In the genomic region with DNA sequence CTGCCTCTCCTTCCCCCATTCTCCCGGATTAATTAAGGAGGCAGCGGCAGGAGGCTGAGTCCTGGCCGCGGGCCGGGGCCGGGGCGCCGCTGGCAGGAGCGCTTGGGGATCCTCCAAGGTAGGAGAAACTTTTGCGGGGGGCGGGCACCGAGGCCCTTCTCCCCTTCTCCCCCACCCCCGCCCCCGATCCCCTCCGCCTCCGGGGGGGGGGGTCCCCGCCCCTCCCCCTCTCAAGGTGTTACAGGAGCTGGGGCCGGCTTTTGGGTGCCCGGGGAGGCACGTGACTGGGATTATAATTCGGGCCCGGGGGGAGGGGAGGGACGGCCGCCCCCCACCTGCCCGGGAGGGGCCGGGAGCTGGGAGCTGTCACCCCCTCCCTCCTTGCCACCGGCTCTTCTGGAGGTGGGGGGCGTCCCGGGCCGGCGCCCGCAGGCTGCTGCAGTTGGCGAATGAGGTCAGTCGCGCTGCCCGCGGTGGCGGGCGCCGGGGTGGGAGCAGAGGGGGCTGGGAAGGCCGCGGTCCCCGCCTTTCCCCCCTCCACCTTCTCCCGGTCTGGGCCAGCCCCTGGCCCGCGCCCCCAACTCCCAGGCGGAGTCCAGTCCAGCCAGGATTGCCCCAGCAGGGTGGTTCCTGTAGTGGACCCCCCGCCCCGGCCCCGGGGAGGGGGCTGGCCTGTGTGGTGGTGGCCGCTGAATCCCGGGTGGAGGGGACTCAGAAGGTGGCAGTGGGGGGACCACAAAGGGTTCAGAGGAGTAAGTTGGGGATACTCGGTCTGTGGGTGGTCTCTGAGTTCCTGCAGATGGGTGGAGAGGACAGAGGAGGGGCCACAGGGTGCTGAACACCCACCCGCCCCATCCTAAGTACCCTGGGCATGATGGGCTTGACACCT, we compare ENCODE assay signal across 8 cellular contexts. TPM values are rescaled to one million over a fixed set of nuclear protein-coding genes. Genes with fewer than 3 reads are reported as not detected.
A peak's percentile ranks its signal among the peaks of the same experiment; 100 is the strongest.
DNase-seq lines count a peak whose midpoint lies in the region; TF ChIP-seq lines count a peak whose summit lies in the region.

No MANE protein-coding gene starts in this region.

- TF ChIP-seq EP300 in transverse colon (IDR thresholded peaks at IDR 0.05; ENCODE audit: low read depth), result no peak

- H4K20me1 ChIP-seq in BLaER1, result peaks cover 47% of the 10 kb centered on the region

- H3K36me3 ChIP-seq in BLaER1 (peaks cover 20% of the 10 kb centered on the region), mesodermal cell (ENCODE audit: control insufficient read depth, insufficient read depth, low read length) (peaks cover 9% of the 10 kb centered on the region), transverse colon (no peaks in the 10 kb centered on the region)

- no peak for DNase-seq in NB4 (ENCODE audit: low read depth)
- DNase-seq in transverse colon, result no peak
- DNase-seq in islet precursor cell, result no peak
- no peak for DNase-seq in GF-D8 (lab: John Stamatoyannopoulos, UW)
- no peak for DNase-seq in activated CD4-positive, CD25-positive, alpha-beta regulatory T cell treated with anti-CD3 and anti-CD28 coated beads, Interleukin-2, amount 50 U/mL, for 72 hours

- H3K4me3 ChIP-seq in BLaER1 (peak overlapping the region; percentile 80), NB4 (ENCODE audit: low read depth, low read length) (peak overlapping the region; percentile 25), mesodermal cell (ENCODE audit: extremely low read depth, insufficient read depth, low read length, poor library complexity, severe bottlenecking) (peak overlapping the region; percentile 64), transverse colon (peak overlapping the region; percentile 73 to 81 (median 75))

- peak overlapping the region; percentile 94 for H3K4me2 ChIP-seq in BLaER1

- intact Hi-C loops in transverse colon (cut with DNase I; ENCODE audit: low total_unique reads), result no loop called here

- H3K9me3 ChIP-seq in BLaER1 (peaks cover 8% of the 10 kb centered on the region; the same call in 1 of the 2 replicates), mesodermal cell (ENCODE audit: control insufficient read depth, low read length) (no peaks in the 10 kb centered on the region), transverse colon (no peaks in the 10 kb centered on the region)

- TF ChIP-seq CTCF in NB4 (IDR thresholded peaks at IDR 0.05; ENCODE audit: low read depth, low read length), result no peak
- TF ChIP-seq CTCF in transverse colon (IDR thresholded peaks at IDR 0.05), result no peak

- H3K27ac ChIP-seq in BLaER1 (peak overlapping the region; percentile 92), cingulate gyrus (ENCODE audit: low read depth, low read length) (peak overlapping the region; percentile 72), mesodermal cell (ENCODE audit: low read depth, low read length, severe bottlenecking) (peak overlapping the region; percentile 46), transverse colon (peak overlapping the region; percentile 81 to 96 (median 90))

- TF ChIP-seq POLR2A in NB4 (IDR thresholded peaks at IDR 0.05; ENCODE audit: extremely low read depth, insufficient read length) (no peak), transverse colon (IDR thresholded peaks at IDR 0.05) (no peak)

- H3K4me1 ChIP-seq in BLaER1 (peaks cover 46% of the 10 kb centered on the region), mesodermal cell (ENCODE audit: control insufficient read depth, insufficient read depth, low read length, poor library complexity, severe bottlenecking) (peaks cover 3% of the 10 kb centered on the region), transverse colon (peaks cover 19 to 35% (median 32%) of the 10 kb centered on the region in 4 donors)

- 4 to 8% methylated on average over 5 to 11 of the region's 54 CpGs for WGBS in mesodermal cell (ENCODE audit: insufficient coverage in 2 of 2), 2 experiments
- 4% methylated on average over 40 of the region's 54 CpGs; no CpG with 5 or more reads in 1 of the 2 donors for WGBS in transverse colon (ENCODE audit: low coverage in 1 of 2), 2 donors

- peak overlapping the region; percentile 90 for H3K9ac ChIP-seq in BLaER1

- in situ Hi-C loops in transverse colon (cut with MboI; ENCODE audit: low pct_ligation_motif_present in 1 of 4, low pct_unique_long_range_greater_than_20kb in 1 of 4, low sequenced_read_pairs in 3 of 4), result no loop called here

- no peaks in the 10 kb centered on the region for H3K27me3 ChIP-seq in BLaER1
- no peaks in the 10 kb centered on the region for H3K27me3 ChIP-seq in transverse colon

RNA-seq across cellular contexts. Expression of a gene that starts 0.6 kb away (rescaled TPM):
- 47.0 TPM for polyA plus RNA-seq in mesodermal cell (2013, experiment 1 of 2)
- 40.2 TPM for polyA plus RNA-seq in mesodermal cell (2013, experiment 2 of 2)
- total RNA-seq in transverse colon, result 10 to 100 TPM in 3 of 4 donors, 1 to 10 TPM in 1; 4.6 to 22.4 (median 14.7) TPM

Comparison
In these comparisons a context has a peak if more than half of its experiments do, and no peak if none do; other contexts are left out.
1. H3K4me3 ChIP-seq: peak in every context shown above with its lines; median percentile 80 in BLaER1; 75 in transverse colon; 64 in mesodermal cell; 25 in NB4.